Comparison of ENCODE assay signal across 1 cellular context in the genomic region with DNA sequence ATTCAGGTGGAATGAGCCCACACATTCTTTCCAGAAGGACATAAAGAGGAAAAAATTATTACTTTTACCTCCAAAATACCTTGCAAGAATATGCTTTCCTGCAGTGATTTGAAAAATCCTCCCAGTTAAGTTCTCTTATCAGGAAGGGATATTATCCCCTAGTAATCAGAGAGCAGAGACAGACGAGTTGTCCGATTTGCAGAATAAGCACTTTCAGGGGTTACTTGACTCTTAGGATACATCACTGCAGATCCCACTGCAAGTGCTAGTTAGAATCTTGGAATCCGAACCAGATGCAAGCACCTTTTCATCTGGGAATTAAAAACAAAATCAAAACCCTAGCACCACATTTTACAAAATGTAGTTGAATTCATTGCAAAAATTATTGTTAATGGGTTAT.
TF ChIP-seq lines count a peak whose summit lies in the region.

No MANE protein-coding gene starts in this region.

TF ChIP-seq in HepG2, 621 proteins besides CTCF, POLR2A, EP300 and RAD21:
- peak; percentile 64 to 75 for TF ChIP-seq MAFK (conservative IDR thresholded peaks at IDR 0.05 in 1 of 2, IDR thresholded peaks at IDR 0.05 in 1 of 2; ENCODE audit: low read length in 2 of 2)
- no peak for TF ChIP-seq ZNF10 (CRISPR knock-in tag; IDR thresholded peaks at IDR 0.05; ENCODE audit: borderline replicate concordance, low read depth)
- peak; percentile 68 for TF ChIP-seq MAFF (IDR thresholded peaks at IDR 0.05; ENCODE audit: low read depth, low read length)
TF ChIP-seq in HepG2: peak in this region for 2.
